13 cellular contexts compared by ENCODE assay signal in the genomic region with DNA sequence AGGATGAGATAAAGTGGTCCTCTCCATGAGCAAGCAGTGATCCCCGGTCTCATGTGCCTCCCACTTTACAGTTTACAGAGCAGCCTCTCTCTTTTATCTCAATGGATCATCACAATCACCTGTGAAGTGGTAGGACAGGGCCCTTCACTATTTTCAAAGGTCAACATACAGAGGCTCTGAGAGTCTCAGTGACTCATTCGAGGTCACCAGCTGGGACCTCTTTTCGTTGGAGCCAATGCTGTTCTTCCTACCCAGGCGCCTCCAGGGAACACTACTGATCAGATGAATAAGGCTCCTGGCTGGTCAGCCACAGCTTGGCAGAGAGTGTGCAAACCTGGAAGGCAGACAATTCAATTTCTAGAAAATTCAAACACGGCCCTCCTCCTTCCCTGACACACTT. TPM values are rescaled to one million over a fixed set of nuclear protein-coding genes. Genes with fewer than 3 reads are reported as not detected.
DNase-seq lines count a peak whose midpoint lies in the region; TF ChIP-seq lines count a peak whose summit lies in the region.
"Had no signal": no experiment of that assay in that cellular context is flagged by ENCODE, and none has a peak within 500 bp of the region (broad histone marks: within the 10 kb centered on the region; RNA-seq: fewer than 3 reads in every experiment).

No MANE protein-coding gene starts in this region.

- H3K4me3 Mint-ChIP-seq in MCF 10A (ENCODE audit: unreplicated experiment): no peak overlapping the region
- H3K4me3 Mint-ChIP-seq in activated naive CD4-positive, alpha-beta T cell treated with anti-CD3 and anti-CD28 coated beads for 36 hours: no peak overlapping the region

- no peak for TF ChIP-seq CTCF in MCF 10A (IDR thresholded peaks at IDR 0.05; ENCODE audit: unreplicated experiment)
- TF ChIP-seq CTCF in breast epithelium (IDR thresholded peaks at IDR 0.05): no peak
- TF ChIP-seq CTCF in tibial artery (IDR thresholded peaks at IDR 0.05): no peak

- H3K36me3 Mint-ChIP-seq in MCF 10A (ENCODE audit: insufficient read depth, unreplicated experiment): no peaks in the 10 kb centered on the region
- H3K36me3 Mint-ChIP-seq in activated naive CD4-positive, alpha-beta T cell treated with anti-CD3 and anti-CD28 coated beads for 36 hours (ENCODE audit: low read depth): no peaks in the 10 kb centered on the region

- no TSS peak for BruUV-seq in MCF 10A (replicated peaks; lab: Mats Ljungman, UMichigan)

- intact Hi-C loops in MCF 10A (cut with micrococcal nuclease) (no loop called here), breast epithelium (cut with DNase I; ENCODE audit: low total_unique reads) (no loop called here), tibial artery (cut with DNase I; ENCODE audit: low total_unique reads) (no loop called here)
- intact Hi-C loops in activated naive CD4-positive, alpha-beta T cell treated with anti-CD3 and anti-CD28 coated beads for 36 hours (cut with micrococcal nuclease): no loop called here

- H3K36me3 ChIP-seq in breast epithelium (no peaks in the 10 kb centered on the region), tibial artery (no peaks in the 10 kb centered on the region)

- no peaks in the 10 kb centered on the region for H3K4me1 Mint-ChIP-seq in MCF 10A (ENCODE audit: insufficient read depth, unreplicated experiment)
- H3K4me1 Mint-ChIP-seq in activated naive CD4-positive, alpha-beta T cell treated with anti-CD3 and anti-CD28 coated beads for 36 hours (ENCODE audit: low read depth): no peaks in the 10 kb centered on the region

- CTCF ChIA-PET in MCF 10A (lab: Yijun Ruan, JAX): interaction anchor here (0.6 kb wide), 1 partner anchor 21 kb away, joined by 3 read pairs; no protein-coding TSS in a partner anchor
- CTCF ChIA-PET in activated naive CD4-positive, alpha-beta T cell treated with anti-CD3 and anti-CD28 coated beads for 36 hours (lab: Charles Lee): no interaction called here

- H3K27ac Mint-ChIP-seq in MCF 10A (ENCODE audit: low read depth, unreplicated experiment): no peak overlapping the region
- no peak overlapping the region for H3K27ac Mint-ChIP-seq in activated naive CD4-positive, alpha-beta T cell treated with anti-CD3 and anti-CD28 coated beads for 36 hours

- no peak for TF ChIP-seq POLR2A in breast epithelium (IDR thresholded peaks at IDR 0.05)

- H3K4me1 ChIP-seq in breast epithelium (no peaks in the 10 kb centered on the region), tibial artery (peaks cover 0 to 96% (median 83%) of the 10 kb centered on the region in 4 donors)

- POLR2A ChIA-PET in MCF 10A (lab: Yijun Ruan, JAX): no interaction called here

- H3K27ac ChIP-seq in breast epithelium (no peak overlapping the region), tibial artery (peak overlapping the region; percentile 87 to 88)

- H3K27me3 Mint-ChIP-seq in MCF 10A (ENCODE audit: insufficient read depth, unreplicated experiment): no peaks in the 10 kb centered on the region
- H3K27me3 Mint-ChIP-seq in activated naive CD4-positive, alpha-beta T cell treated with anti-CD3 and anti-CD28 coated beads for 36 hours (ENCODE audit: low read depth): no peaks in the 10 kb centered on the region

- H3K9me3 ChIP-seq in breast epithelium (no peaks in the 10 kb centered on the region), tibial artery (no peaks in the 10 kb centered on the region)

- no peaks in the 10 kb centered on the region for H3K27me3 ChIP-seq in breast epithelium
- no peaks in the 10 kb centered on the region for H3K27me3 ChIP-seq in tibial artery

- DNase-seq in MCF 10A (ENCODE audit: unreplicated experiment) (peak; percentile 32), breast epithelium (ENCODE audit: low spot score in 2 of 2) (no peak), NCI-H774 (lab: John Stamatoyannopoulos, UW) (peak; percentile 19), globus pallidus (ENCODE audit: low spot score) (peak; percentile 24), tibial artery (no peak), activated gamma-delta T cell treated with Interleukin-2 at 50 U/mL for 16 hours (no peak), NCI-H526 treated with DMSO at 0.1 percent for 48 hours (lab: John Stamatoyannopoulos, UW) (no peak)
- no peak for DNase-seq in activated naive CD4-positive, alpha-beta T cell treated with anti-CD3 and anti-CD28 coated beads for 36 hours
- DNase-seq: Karpas-422, NCI-H2081 treated with DMSO at 0.1 percent for 48 hours, occipital lobe, SW 1271 had no signal

- no peaks in the 10 kb centered on the region for H3K9me3 Mint-ChIP-seq in MCF 10A (ENCODE audit: unreplicated experiment)
- no peaks in the 10 kb centered on the region for H3K9me3 Mint-ChIP-seq in activated naive CD4-positive, alpha-beta T cell treated with anti-CD3 and anti-CD28 coated beads for 36 hours

- H3K4me3 ChIP-seq in breast epithelium (no peak overlapping the region), tibial artery (no peak overlapping the region)

RNA-seq across cellular contexts. Expression of gene GGTA1, which starts 16.6 kb away (rescaled TPM):
- not detected in 2 replicates for total RNA-seq in MCF 10A (2022)
- total RNA-seq in breast epithelium: 10 to 100 TPM in 2 of 3 donors, 1 to 10 TPM in 1; 6.2 to 29.6 (median 11.4) TPM
- not detected for total RNA-seq in activated naive CD4-positive, alpha-beta T cell treated with anti-CD3 and anti-CD28 coated beads for 36 hours
- total RNA-seq: fibroblast of lung had no signal

Comparison
In these comparisons a context has a peak if more than half of its experiments do, and no peak if none do; other contexts are left out.
1. DNase-seq: peak in MCF 10A (single experiment), NCI-H774 (single experiment) and globus pallidus (single experiment); none in breast epithelium (0 of 2), tibial artery (0 of 2), activated gamma-delta T cell treated with Interleukin-2 at 50 U/mL for 16 hours (single experiment), NCI-H526 treated with DMSO at 0.1 percent for 48 hours (single experiment) and activated naive CD4-positive, alpha-beta T cell treated with anti-CD3 and anti-CD28 coated beads for 36 hours (single experiment).
2. H3K27ac ChIP-seq: peak in tibial artery (2 of 2); none in breast epithelium (0 of 2).